Comparison of ENCODE assay signal across 9 cellular contexts in genomic region chr1:214676747-214677146, GRCh38.
"Had no signal": no experiment of that assay in that cellular context is flagged by ENCODE, and none has a peak within 500 bp of the region (broad histone marks: within the 10 kb centered on the region; RNA-seq: fewer than 3 reads in every experiment).

No MANE protein-coding gene starts in this region.

- FAIRE-seq: H54, HTR-8/SVneo had no signal

- H3K27ac ChIP-seq: GM23248, KMS-11 had no signal

- DNase-seq: GM23248, GOT3, H9, HCEC 1CT, IMR-90, KBM-7 had no signal

- H3K4me3 ChIP-seq: GM23248 had no signal

- H3K9ac ChIP-seq: GM23248, KMS-11 had no signal

- H3K4me2 ChIP-seq: KMS-11 had no signal

- H2AFZ ChIP-seq: GM23248 had no signal
